Comparison of ENCODE assay signal across 11 cellular contexts in the genomic region with DNA sequence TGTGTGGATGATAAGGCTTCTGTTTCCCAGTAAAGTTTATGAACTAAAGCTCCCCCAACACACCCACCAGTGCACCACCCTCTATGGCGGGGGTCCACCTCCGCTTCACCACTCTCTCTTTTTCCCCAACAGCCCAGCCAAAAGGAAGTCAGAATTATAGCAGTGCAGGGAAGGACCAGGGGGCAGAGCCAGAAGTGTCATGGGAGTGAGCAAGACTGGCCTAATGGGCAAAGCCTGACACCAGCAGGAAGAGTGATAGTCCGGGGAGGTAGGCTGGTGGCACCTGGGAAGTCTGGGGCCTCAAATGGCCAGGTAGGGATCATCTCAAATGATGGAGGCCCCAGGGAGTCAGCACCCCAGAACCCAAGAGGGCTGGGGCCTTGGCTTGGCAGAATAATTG.
A peak's percentile ranks its signal among the peaks of the same experiment; 100 is the strongest.
DNase-seq lines count a peak whose midpoint lies in the region; ATAC-seq and TF ChIP-seq lines count a peak whose summit lies in the region.
"Had no signal": no experiment of that assay in that cellular context is flagged by ENCODE, and none has a peak within 500 bp of the region (broad histone marks: within the 10 kb centered on the region; RNA-seq: fewer than 3 reads in every experiment).

No MANE protein-coding gene starts in this region.

- no peak; the same call in 2 of the 3 replicates for ATAC-seq in DND-41 (ENCODE audit: insufficient read depth, low read depth)

- H3K4me1 ChIP-seq in DND-41 (ENCODE audit: insufficient read depth, low read length) = peaks cover 83% of the 10 kb centered on the region
- peaks cover 34% of the 10 kb centered on the region for H3K4me1 ChIP-seq in neural progenitor cell

- H3K4me3 ChIP-seq in DND-41 (ENCODE audit: low read depth in 1 of 2, low read length in 2 of 2) = peak overlapping the region in 1 of 2 experiments; percentile 14; a peak in 1 of 4 replicates
- H3K4me3 ChIP-seq in neural progenitor cell = no peak overlapping the region
- H3K4me3 ChIP-seq: adrenal gland had no signal

- H2AFZ ChIP-seq in DND-41 (ENCODE audit: low read depth, low read length) (no peak overlapping the region), neural progenitor cell (replicated peaks) (no peak overlapping the region)

- peaks cover 3% of the 10 kb centered on the region for H3K27me3 Mint-ChIP-seq in T-helper 2 cell treated with Interferon-gamma antibody and Interleukin-4, amounts not matched to agents 5 μg/mL and 100 μg/mL, for 36 hours (ENCODE audit: low read depth)
- H3K27me3 Mint-ChIP-seq in brain = peaks cover 3% of the 10 kb centered on the region
- H3K27me3 Mint-ChIP-seq in neural progenitor cell (ENCODE audit: insufficient read depth, low read depth) = peaks cover 12% of the 10 kb centered on the region

- H3K27ac ChIP-seq in DND-41 (ENCODE audit: low read length) = peak overlapping the region; percentile 96
- peak overlapping the region; percentile 67 for H3K27ac ChIP-seq in neural progenitor cell

- H4K20me1 ChIP-seq in DND-41 (ENCODE audit: insufficient read depth, low read length) = no peaks in the 10 kb centered on the region
- no peaks in the 10 kb centered on the region for H4K20me1 ChIP-seq in neural progenitor cell (ENCODE audit: low read depth)

- H3K27ac Mint-ChIP-seq in T-helper 2 cell treated with Interferon-gamma antibody and Interleukin-4, amounts not matched to agents 5 μg/mL and 100 μg/mL, for 36 hours = peak overlapping the region; percentile 37
- H3K27ac Mint-ChIP-seq in brain (peak overlapping the region; percentile 75 to 96 (median 95)), neural progenitor cell (peak overlapping the region; percentile 70)
- H3K27ac Mint-ChIP-seq: memory B cell, WTC11 had no signal

- peaks cover 22% of the 10 kb centered on the region for H3K4me1 Mint-ChIP-seq in T-helper 2 cell treated with Interferon-gamma antibody and Interleukin-4, amounts not matched to agents 5 μg/mL and 100 μg/mL, for 36 hours (ENCODE audit: low read depth)
- H3K4me1 Mint-ChIP-seq in brain = peaks cover 64% of the 10 kb centered on the region
- H3K4me1 Mint-ChIP-seq in neural progenitor cell = peaks cover 39% of the 10 kb centered on the region

- H3K36me3 ChIP-seq in DND-41 (ENCODE audit: insufficient read depth, low read length) (no peaks in the 10 kb centered on the region), neural progenitor cell (no peaks in the 10 kb centered on the region)
- H3K36me3 ChIP-seq: adrenal gland had no signal

- H3K4me3 Mint-ChIP-seq in T-helper 2 cell treated with Interferon-gamma antibody and Interleukin-4, amounts not matched to agents 5 μg/mL and 100 μg/mL, for 36 hours = peak overlapping the region; percentile 5
- H3K4me3 Mint-ChIP-seq in brain = peak overlapping the region in 4 of 5 experiments; percentile 19 to 26 (median 21)
- H3K4me3 Mint-ChIP-seq in neural progenitor cell = peak overlapping the region; percentile 5
- H3K4me3 Mint-ChIP-seq: memory B cell, WTC11 had no signal

- H3K9me3 ChIP-seq in DND-41 (ENCODE audit: insufficient read depth, low read length, severe bottlenecking) (peaks cover 4% of the 10 kb centered on the region), neural progenitor cell (ENCODE audit: low read depth) (peaks cover 5% of the 10 kb centered on the region)
- H3K9me3 ChIP-seq: adrenal gland had no signal

- H3K79me2 ChIP-seq in DND-41 (ENCODE audit: insufficient read depth, low read length) (no peaks in the 10 kb centered on the region; the same call in 1 of the 2 replicates), neural progenitor cell (ENCODE audit: low read depth) (no peaks in the 10 kb centered on the region)

- H3K4me2 ChIP-seq in DND-41 (ENCODE audit: insufficient read depth, low read length) = peak overlapping the region; percentile 46
- H3K4me2 ChIP-seq in neural progenitor cell = peak overlapping the region; percentile 54

- H3F3A ChIP-seq in neural progenitor cell (ENCODE audit: low read depth) = peaks cover 20% of the 10 kb centered on the region

- peaks cover 4% of the 10 kb centered on the region for H3K9me3 Mint-ChIP-seq in T-helper 2 cell treated with Interferon-gamma antibody and Interleukin-4, amounts not matched to agents 5 μg/mL and 100 μg/mL, for 36 hours
- peaks cover 16 to 24% (median 21%) of the 10 kb centered on the region in 5 experiments for H3K9me3 Mint-ChIP-seq in brain
- peaks cover 20% of the 10 kb centered on the region for H3K9me3 Mint-ChIP-seq in neural progenitor cell

- no peaks in the 10 kb centered on the region for H3K27me3 ChIP-seq in DND-41 (ENCODE audit: insufficient read depth, low read length, poor library complexity)
- no peaks in the 10 kb centered on the region for H3K27me3 ChIP-seq in neural progenitor cell
- H3K27me3 ChIP-seq: adrenal gland had no signal

- peak overlapping the region; percentile 45 for H3K9ac ChIP-seq in DND-41 (ENCODE audit: low read depth, low read length)
- peak overlapping the region; percentile 9 for H3K9ac ChIP-seq in neural progenitor cell

- H3K36me3 Mint-ChIP-seq in T-helper 2 cell treated with Interferon-gamma antibody and Interleukin-4, amounts not matched to agents 5 μg/mL and 100 μg/mL, for 36 hours (ENCODE audit: low read depth) = peaks cover 5% of the 10 kb centered on the region
- H3K36me3 Mint-ChIP-seq in brain (peaks cover 3% of the 10 kb centered on the region), neural progenitor cell (peaks cover 4% of the 10 kb centered on the region)

- no peak for DNase-seq in T-helper 2 cell treated with Interferon-gamma antibody and Interleukin-4, amounts not matched to agents 5 μg/mL and 100 μg/mL, for 36 hours (ENCODE audit: low spot score)
- DNase-seq in T-helper 2 cell (no peak), DND-41 (no peak), neural progenitor cell (ENCODE audit: low spot score) (no peak), NCI-H526 (lab: John Stamatoyannopoulos, UW) (no peak), RPMI8226 (no peak), NCI-H2029 treated with DMSO at 0.1 percent for 48 hours (lab: John Stamatoyannopoulos, UW) (no peak)

- TF ChIP-seq CTCF in DND-41 (IDR thresholded peaks at IDR 0.05; ENCODE audit: borderline replicate concordance, extremely low read depth, low read length, poor library complexity, severe bottlenecking) = no peak
- TF ChIP-seq CTCF in brain (conservative IDR thresholded peaks at IDR 0.05) = no peak
- TF ChIP-seq CTCF in neural progenitor cell (IDR thresholded peaks at IDR 0.05) = no peak

Comparison
In these comparisons a context has a peak if more than half of its experiments do, and no peak if none do; other contexts are left out.
1. H3K27ac Mint-ChIP-seq: peak in every context shown above with its lines; median percentile 95 in brain; 70 in neural progenitor cell; 37 in T-helper 2 cell treated with Interferon-gamma antibody and Interleukin-4, amounts not matched to agents 5 μg/mL and 100 μg/mL, for 36 hours.